8 cellular contexts compared by ENCODE assay signal in genomic region chr19:18194208-18194530, GRCh38. TPM values are rescaled to one million over a fixed set of nuclear protein-coding genes. Genes with fewer than 3 reads are reported as not detected.
DNase-seq lines count a peak whose midpoint lies in the region; ATAC-seq and TF ChIP-seq lines count a peak whose summit lies in the region.

No MANE protein-coding gene starts in this region.

- H3K27me3 ChIP-seq in layer of hippocampus (ENCODE audit: control insufficient read depth, insufficient read depth, low read length), result no peaks in the 10 kb centered on the region
- no peaks in the 10 kb centered on the region for H3K27me3 ChIP-seq in upper lobe of left lung

- H3K9me3 Mint-ChIP-seq in activated naive CD4-positive, alpha-beta T cell treated with anti-CD3 and anti-CD28 coated beads, Interleukin-2, amount 50 U/mL, for 24 hours, result no peaks in the 10 kb centered on the region
- H3K9me3 Mint-ChIP-seq in activated naive CD8-positive, alpha-beta T cell treated with anti-CD3 and anti-CD28 coated beads, Interleukin-2, amount 50 U/mL, for 24 hours, result no peaks in the 10 kb centered on the region

- no peaks in the 10 kb centered on the region for H3K9me3 ChIP-seq in upper lobe of left lung

- no peak for TF ChIP-seq CTCF in upper lobe of left lung (IDR thresholded peaks at IDR 0.05)

- H3K4me1 ChIP-seq in upper lobe of left lung, result peaks cover 13 to 27% (median 20%) of the 10 kb centered on the region in 4 donors

- no peak for DNase-seq in activated naive CD4-positive, alpha-beta T cell (lab: John Stamatoyannopoulos, UW)
- DNase-seq in activated naive CD8-positive, alpha-beta T cell treated with anti-CD3 and anti-CD28 coated beads, Interleukin-2, amount 50 U/mL, for 24 hours, result no peak
- no peak for DNase-seq in upper lobe of left lung
- DNase-seq in DMS53 treated with DMSO at 0.1 percent for 48 hours (lab: John Stamatoyannopoulos, UW; ENCODE audit: unreplicated experiment), result no peak
- no peak for DNase-seq in D341Med (ENCODE audit: low spot score)

- no peak overlapping the region for H3K27ac Mint-ChIP-seq in activated naive CD4-positive, alpha-beta T cell treated with anti-CD3 and anti-CD28 coated beads, Interleukin-2, amount 50 U/mL, for 24 hours
- peak overlapping the region; percentile 70 for H3K27ac Mint-ChIP-seq in activated naive CD8-positive, alpha-beta T cell treated with anti-CD3 and anti-CD28 coated beads, Interleukin-2, amount 50 U/mL, for 24 hours

- no peak for TF ChIP-seq EP300 in upper lobe of left lung (IDR thresholded peaks at IDR 0.05)

- H3K36me3 Mint-ChIP-seq in activated naive CD4-positive, alpha-beta T cell treated with anti-CD3 and anti-CD28 coated beads, Interleukin-2, amount 50 U/mL, for 24 hours, result no peaks in the 10 kb centered on the region
- peaks cover 10% of the 10 kb centered on the region for H3K36me3 Mint-ChIP-seq in activated naive CD8-positive, alpha-beta T cell treated with anti-CD3 and anti-CD28 coated beads, Interleukin-2, amount 50 U/mL, for 24 hours (ENCODE audit: low read depth)

- ATAC-seq in activated naive CD8-positive, alpha-beta T cell treated with anti-CD3 and anti-CD28 coated beads, Interleukin-2, amount 50 U/mL, for 24 hours, result no peak
- no peak for ATAC-seq in upper lobe of left lung (ENCODE audit: low FRiP score in 2 of 2)
- no peak for ATAC-seq in HG03095 (IDR thresholded peaks at IDR 0.05; ENCODE audit: unreplicated experiment)

- H3K27ac ChIP-seq in layer of hippocampus (ENCODE audit: low read depth, low read length) (peak overlapping the region; percentile 8), upper lobe of left lung (peak overlapping the region in 1 of 4 donors; percentile 89)

- H3K4me3 ChIP-seq in upper lobe of left lung, result peak overlapping the region in 3 of 4 donors; percentile 82 to 95 (median 86)

- peaks cover 0 to 28% (median 16%) of the 10 kb centered on the region in 4 donors for H3K36me3 ChIP-seq in upper lobe of left lung

- WGBS in upper lobe of left lung, 2 donors, result 48 to 56% methylated on average over 8 of the region's 8 CpGs

- H3K4me1 Mint-ChIP-seq in activated naive CD4-positive, alpha-beta T cell treated with anti-CD3 and anti-CD28 coated beads, Interleukin-2, amount 50 U/mL, for 24 hours, result peaks cover 20% of the 10 kb centered on the region
- H3K4me1 Mint-ChIP-seq in activated naive CD8-positive, alpha-beta T cell treated with anti-CD3 and anti-CD28 coated beads, Interleukin-2, amount 50 U/mL, for 24 hours, result peaks cover 26% of the 10 kb centered on the region

- H3K4me3 Mint-ChIP-seq in activated naive CD4-positive, alpha-beta T cell treated with anti-CD3 and anti-CD28 coated beads, Interleukin-2, amount 50 U/mL, for 24 hours, result peak overlapping the region; percentile 88
- peak overlapping the region; percentile 85 for H3K4me3 Mint-ChIP-seq in activated naive CD8-positive, alpha-beta T cell treated with anti-CD3 and anti-CD28 coated beads, Interleukin-2, amount 50 U/mL, for 24 hours

- no peaks in the 10 kb centered on the region for H3K27me3 Mint-ChIP-seq in activated naive CD4-positive, alpha-beta T cell treated with anti-CD3 and anti-CD28 coated beads, Interleukin-2, amount 50 U/mL, for 24 hours
- H3K27me3 Mint-ChIP-seq in activated naive CD8-positive, alpha-beta T cell treated with anti-CD3 and anti-CD28 coated beads, Interleukin-2, amount 50 U/mL, for 24 hours, result peaks cover 4% of the 10 kb centered on the region

- no peak for TF ChIP-seq POLR2A in upper lobe of left lung (IDR thresholded peaks at IDR 0.05)

RNA-seq across cellular contexts. Expression of gene MPV17L2, which starts 1.2 kb away (rescaled TPM):
- 10 to 100 TPM; 10.7 to 18.8 (median 13.3) TPM for total RNA-seq in upper lobe of left lung

RNA-seq across cellular contexts. Expression of gene RAB3A, which starts 9.7 kb away (rescaled TPM):
- 1 to 10 TPM in 5 of 6 donors, under 1 TPM in 1; 0.46 to 5.0 (median 3.4) TPM for total RNA-seq in upper lobe of left lung

RNA-seq across cellular contexts. Expression of gene IFI30, which starts 20.6 kb away (rescaled TPM):
- total RNA-seq in upper lobe of left lung, result 100 to 1,000 TPM; 228 to 764 (median 476) TPM

RNA-seq across cellular contexts. Expression of gene PDE4C, which starts 32.1 kb away (rescaled TPM):
- 100 to 1,000 TPM in 1 of 6 donors, 10 to 100 TPM in 4, 1 to 10 TPM in 1; 6.4 to 479 (median 21.0) TPM for total RNA-seq in upper lobe of left lung

RNA-seq across cellular contexts. Expression of gene PIK3R2, which starts 41.2 kb away (rescaled TPM):
- 10 to 100 TPM; 11.0 to 65.1 (median 30.3) TPM for total RNA-seq in upper lobe of left lung
